16 cellular contexts compared by ENCODE assay signal in genomic region chr2:183605440-183605839, GRCh38.
DNase-seq lines count a peak whose midpoint lies in the region; ATAC-seq lines count a peak whose summit lies in the region.
"Had no signal": no experiment of that assay in that cellular context is flagged by ENCODE, and none has a peak within 500 bp of the region (broad histone marks: within the 10 kb centered on the region; RNA-seq: fewer than 3 reads in every experiment).

No MANE protein-coding gene starts in this region.

- peak; percentile 66 for DNase-seq in NCI-H345 treated with DMSO at 0.1 percent for 48 hours (lab: John Stamatoyannopoulos, UW; ENCODE audit: unreplicated experiment)
- no peak for DNase-seq in NCI-H345 (lab: John Stamatoyannopoulos, UW)
- DNase-seq in NCI-H69 (lab: John Stamatoyannopoulos, UW), result peak; percentile 29
- no peak for DNase-seq in left colon
- no peak for DNase-seq in hypothalamus (lab: John Stamatoyannopoulos, UW)
- DNase-seq: C1 segment of cervical spinal cord; Calu3; CD4-positive, alpha-beta memory T cell; COR-L47; DMS53; DMS79 treated with DMSO at 0.1 percent for 48 hours; GF-D8; GM23248; H9 had no signal

- intact Hi-C loops in left colon (cut with DNase I, micrococcal nuclease), result no loop called here

- ATAC-seq in left colon, result peak; percentile 70
- ATAC-seq in GM21360 (IDR thresholded peaks at IDR 0.05; ENCODE audit: unreplicated experiment), result no peak
- ATAC-seq: HCT116 had no signal

Comparison
In these comparisons a context has a peak if more than half of its experiments do, and no peak if none do; other contexts are left out.
1. DNase-seq: peak in NCI-H345 treated with DMSO at 0.1 percent for 48 hours (single experiment) and NCI-H69 (single experiment); none in NCI-H345 (single experiment), left colon (0 of 2) and hypothalamus (0 of 51).